ENCODE assay signal across 24 cellular contexts in the genomic region with DNA sequence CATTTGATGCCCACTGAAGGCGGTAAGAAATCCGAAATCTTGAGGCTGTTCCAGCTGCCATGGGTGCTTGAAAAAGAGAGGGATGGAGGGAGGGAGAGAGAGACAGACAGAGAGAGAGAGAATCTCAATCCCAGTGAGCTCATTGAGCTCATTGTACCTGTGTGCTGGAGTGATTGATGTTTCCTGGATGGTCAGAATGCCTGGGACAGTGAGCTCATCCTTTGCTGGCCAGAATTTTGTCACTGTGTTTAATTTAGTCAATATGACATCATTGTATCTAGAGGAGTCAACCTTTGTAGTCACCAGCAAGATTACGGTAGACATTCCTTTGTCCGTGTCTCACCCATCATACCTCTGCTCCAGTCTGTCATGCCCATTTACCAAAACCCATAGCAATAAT.
"Had no signal": no experiment of that assay in that cellular context is flagged by ENCODE, and none has a peak within 500 bp of the region (broad histone marks: within the 10 kb centered on the region; RNA-seq: fewer than 3 reads in every experiment).

No MANE protein-coding gene starts in this region.

- H3K27ac ChIP-seq: dorsolateral prefrontal cortex, epithelial cell of prostate, gastrocnemius medialis, left lung, neural progenitor cell, prostate gland, right atrium auricular region, sigmoid colon, spleen, thoracic aorta, transverse colon had no signal

- H3K4me1 Mint-ChIP-seq: naive thymus-derived CD4-positive, alpha-beta T cell; nephron; neural progenitor cell; stimulated activated naive B cell treated with anti-CD40 and anti-IgM and Interleukin-4, amounts not matched to agents 10 μg/mL and 1 μg/mL and 100 μg/mL, for 72 hours had no signal

- H2AFZ ChIP-seq: neural progenitor cell had no signal

- H3K9me3 ChIP-seq: gastrocnemius medialis, prostate gland, right atrium auricular region, thoracic aorta, transverse colon had no signal

- H3K27ac Mint-ChIP-seq: naive thymus-derived CD4-positive, alpha-beta T cell; nephron; neural progenitor cell; stimulated activated naive B cell treated with anti-CD40 and anti-IgM and Interleukin-4, amounts not matched to agents 10 μg/mL and 1 μg/mL and 100 μg/mL, for 72 hours; stimulated activated naive CD8-positive, alpha-beta T cell treated with anti-CD3 and anti-CD28 coated beads, Interleukin-15, Interleukin-2, amounts not matched to agents 100 ng/mL and 50 ng/mL, for 24 hours had no signal

- H3K4me3 Mint-ChIP-seq: naive thymus-derived CD4-positive, alpha-beta T cell; nephron; neural progenitor cell; stimulated activated naive B cell treated with anti-CD40 and anti-IgM and Interleukin-4, amounts not matched to agents 10 μg/mL and 1 μg/mL and 100 μg/mL, for 72 hours; stimulated activated naive CD8-positive, alpha-beta T cell treated with anti-CD3 and anti-CD28 coated beads, Interleukin-15, Interleukin-2, amounts not matched to agents 100 ng/mL and 50 ng/mL, for 24 hours had no signal

- H3K9me3 Mint-ChIP-seq: nephron, neural progenitor cell had no signal

- H3K4me3 ChIP-seq: dorsolateral prefrontal cortex, gastrocnemius medialis, left lung, neural progenitor cell, prostate gland, right atrium auricular region, sigmoid colon, spleen, thoracic aorta, transverse colon had no signal

- H3K36me3 ChIP-seq: gastrocnemius medialis, left lung, neural progenitor cell, prostate gland, right atrium auricular region, sigmoid colon, spleen, thoracic aorta, transverse colon had no signal

- H3K4me2 ChIP-seq: neural progenitor cell had no signal

- H3K9ac ChIP-seq: neural progenitor cell had no signal

- H3K27me3 ChIP-seq: dorsolateral prefrontal cortex, gastrocnemius medialis, left lung, neural progenitor cell, right atrium auricular region, sigmoid colon, spleen, transverse colon had no signal

- DNase-seq: dorsolateral prefrontal cortex; effector CD4-positive, alpha-beta T cell; foreskin fibroblast; gastrocnemius medialis; head of caudate nucleus; kidney; left cardiac atrium; left lung; mesenchymal stem cell; midbrain; naive thymus-derived CD4-positive, alpha-beta T cell; sigmoid colon; spleen; stimulated activated CD4-positive, alpha-beta T cell treated with anti-CD3 and anti-CD28 coated beads, Interleukin-2, amount 100 ng/mL, for 48 hours; stimulated activated naive B cell treated with anti-CD40 and anti-IgM and Interleukin-4, amounts not matched to agents 10 μg/mL and 1 μg/mL and 100 μg/mL, for 72 hours; transverse colon had no signal

- FAIRE-seq: colon, kidney had no signal

- H3K36me3 Mint-ChIP-seq: naive thymus-derived CD4-positive, alpha-beta T cell; neural progenitor cell; stimulated activated naive B cell treated with anti-CD40 and anti-IgM and Interleukin-4, amounts not matched to agents 10 μg/mL and 1 μg/mL and 100 μg/mL, for 72 hours had no signal

- H3K27me3 Mint-ChIP-seq: naive thymus-derived CD4-positive, alpha-beta T cell; stimulated activated naive B cell treated with anti-CD40 and anti-IgM and Interleukin-4, amounts not matched to agents 10 μg/mL and 1 μg/mL and 100 μg/mL, for 72 hours; stimulated activated naive CD8-positive, alpha-beta T cell treated with anti-CD3 and anti-CD28 coated beads, Interleukin-15, Interleukin-2, amounts not matched to agents 100 ng/mL and 50 ng/mL, for 24 hours had no signal

- H3K4me1 ChIP-seq: gastrocnemius medialis, left lung, neural progenitor cell, prostate gland, right atrium auricular region, sigmoid colon, spleen, transverse colon had no signal
